10 cellular contexts compared by ENCODE assay signal in the genomic region with DNA sequence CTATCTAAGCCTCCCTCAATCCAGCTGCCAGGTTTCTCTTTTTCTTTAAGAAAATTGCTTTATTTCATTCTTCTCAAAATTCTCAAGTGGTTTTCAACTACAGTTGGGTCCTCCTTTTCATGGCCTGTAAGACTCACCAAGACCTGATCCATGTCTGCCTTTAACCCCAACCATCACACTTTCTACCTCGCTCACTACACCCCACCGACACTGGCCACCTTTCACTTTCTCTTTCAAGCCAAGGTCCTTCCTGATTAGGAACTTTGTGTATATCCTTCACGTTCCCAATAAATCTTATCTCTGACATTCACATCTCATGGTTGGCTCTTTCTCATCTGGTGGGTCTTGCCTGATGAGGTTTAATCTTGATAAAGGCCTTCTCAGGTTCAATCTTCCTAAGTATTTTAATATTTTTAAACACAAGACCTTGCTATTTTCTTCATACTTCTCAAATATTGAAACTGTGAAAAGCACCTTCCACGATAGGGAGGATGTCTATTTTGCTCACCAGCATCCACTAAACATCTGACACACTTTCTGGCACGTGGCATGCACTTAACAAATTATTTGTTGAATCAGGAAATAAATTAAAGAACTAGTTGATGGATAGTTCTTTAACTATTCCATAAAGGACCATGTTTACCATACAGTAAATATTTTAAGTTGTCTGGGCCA.
A peak's percentile ranks its signal among the peaks of the same experiment; 100 is the strongest.
DNase-seq lines count a peak whose midpoint lies in the region; ATAC-seq and TF ChIP-seq lines count a peak whose summit lies in the region.
"Had no signal": no experiment of that assay in that cellular context is flagged by ENCODE, and none has a peak within 500 bp of the region (broad histone marks: within the 10 kb centered on the region; RNA-seq: fewer than 3 reads in every experiment).

No MANE protein-coding gene starts in this region.

- intact Hi-C loops in head of caudate nucleus (cut with DNase I) (no loop called here), body of pancreas (cut with DNase I) (no loop called here)

- H3K4me1 ChIP-seq in BLaER1 (no peaks in the 10 kb centered on the region), osteoblast (ENCODE audit: insufficient read depth, low read length) (no peaks in the 10 kb centered on the region), body of pancreas (no peaks in the 10 kb centered on the region)
- H3K4me1 ChIP-seq: BLaER1 treated with 17β-estradiol and CSF1 and Interleukin-3, amounts not matched to agents 10 nM and 100 nM; prostate gland had no signal

- no peaks in the 10 kb centered on the region for H4K20me1 ChIP-seq in BLaER1
- H4K20me1 ChIP-seq in osteoblast (ENCODE audit: insufficient read depth, low read length), result no peaks in the 10 kb centered on the region
- H4K20me1 ChIP-seq: BLaER1 treated with 17β-estradiol and CSF1 and Interleukin-3, amounts not matched to agents 10 nM and 100 nM had no signal

- peak overlapping the region; percentile 1; the same call in 1 of the 2 replicates for H3K4me2 ChIP-seq in BLaER1
- H3K4me2 ChIP-seq in osteoblast (ENCODE audit: insufficient read depth, low read length), result no peak overlapping the region

- peak; percentile 94 for ATAC-seq in GM18909 (IDR thresholded peaks at IDR 0.05; ENCODE audit: poor library complexity, unreplicated experiment)
- peak; percentile 96 for ATAC-seq in HG02852 (IDR thresholded peaks at IDR 0.05; ENCODE audit: unreplicated experiment)
- ATAC-seq in body of pancreas, result no peak

- H3K36me3 ChIP-seq in BLaER1, result no peaks in the 10 kb centered on the region
- no peaks in the 10 kb centered on the region for H3K36me3 ChIP-seq in osteoblast (ENCODE audit: insufficient read depth, low read length)
- no peaks in the 10 kb centered on the region for H3K36me3 ChIP-seq in body of pancreas (replicated peaks in 1 of 2; ENCODE audit: insufficient read depth in 1 of 2, low read depth in 2 of 2)
- H3K36me3 ChIP-seq: BLaER1 treated with 17β-estradiol and CSF1 and Interleukin-3, amounts not matched to agents 10 nM and 100 nM; prostate gland had no signal

- H3K4me3 ChIP-seq in BLaER1 (no peak overlapping the region), osteoblast (ENCODE audit: insufficient read depth, low read length) (no peak overlapping the region), body of pancreas (no peak overlapping the region)
- H3K4me3 ChIP-seq: BLaER1 treated with 17β-estradiol and CSF1 and Interleukin-3, amounts not matched to agents 10 nM and 100 nM; prostate gland had no signal

- no peak overlapping the region for H2AFZ ChIP-seq in osteoblast (ENCODE audit: low read length)

- H3K27me3 ChIP-seq in BLaER1 (no peaks in the 10 kb centered on the region), osteoblast (ENCODE audit: insufficient read depth, low read length) (no peaks in the 10 kb centered on the region), body of pancreas (no peaks in the 10 kb centered on the region)
- H3K27me3 ChIP-seq: BLaER1 treated with 17β-estradiol and CSF1 and Interleukin-3, amounts not matched to agents 10 nM and 100 nM had no signal

- H3K79me2 ChIP-seq in osteoblast (ENCODE audit: insufficient read depth, low read length), result no peaks in the 10 kb centered on the region

- TF ChIP-seq POLR2A in body of pancreas (IDR thresholded peaks at IDR 0.05), result no peak

- H3K9me3 ChIP-seq in BLaER1 (no peaks in the 10 kb centered on the region), osteoblast (ENCODE audit: low read depth, low read length) (peaks cover 2% of the 10 kb centered on the region), body of pancreas (no peaks in the 10 kb centered on the region)
- H3K9me3 ChIP-seq: BLaER1 treated with 17β-estradiol and CSF1 and Interleukin-3, amounts not matched to agents 10 nM and 100 nM; prostate gland had no signal

- DNase-seq in M059J (ENCODE audit: low read depth) (peak; percentile 4), head of caudate nucleus (no peak), osteoblast (ENCODE audit: insufficient read length, low spot score, missing footprints) (no peak), hepatic stellate cell (ENCODE audit: low spot score) (no peak), body of pancreas (no peak)

- TF ChIP-seq CTCF in osteoblast (IDR thresholded peaks at IDR 0.05; ENCODE audit: extremely low read depth, low read depth, low read length), result no peak
- no peak for TF ChIP-seq CTCF in body of pancreas (IDR thresholded peaks at IDR 0.05)

- no peak overlapping the region for H3K9ac ChIP-seq in BLaER1
- H3K9ac ChIP-seq: BLaER1 treated with 17β-estradiol and CSF1 and Interleukin-3, amounts not matched to agents 10 nM and 100 nM had no signal

- 65 to 66% methylated on average over 5 of the region's 5 CpGs for WGBS in body of pancreas, 2 donors

- H3K27ac ChIP-seq in BLaER1, result no peak overlapping the region
- H3K27ac ChIP-seq in osteoblast (ENCODE audit: low read depth, low read length), result no peak overlapping the region
- H3K27ac ChIP-seq in body of pancreas, result no peak overlapping the region
- H3K27ac ChIP-seq: BLaER1 treated with 17β-estradiol and CSF1 and Interleukin-3, amounts not matched to agents 10 nM and 100 nM; prostate gland had no signal
